ENCODE assay signal across 18 cellular contexts in the genomic region with DNA sequence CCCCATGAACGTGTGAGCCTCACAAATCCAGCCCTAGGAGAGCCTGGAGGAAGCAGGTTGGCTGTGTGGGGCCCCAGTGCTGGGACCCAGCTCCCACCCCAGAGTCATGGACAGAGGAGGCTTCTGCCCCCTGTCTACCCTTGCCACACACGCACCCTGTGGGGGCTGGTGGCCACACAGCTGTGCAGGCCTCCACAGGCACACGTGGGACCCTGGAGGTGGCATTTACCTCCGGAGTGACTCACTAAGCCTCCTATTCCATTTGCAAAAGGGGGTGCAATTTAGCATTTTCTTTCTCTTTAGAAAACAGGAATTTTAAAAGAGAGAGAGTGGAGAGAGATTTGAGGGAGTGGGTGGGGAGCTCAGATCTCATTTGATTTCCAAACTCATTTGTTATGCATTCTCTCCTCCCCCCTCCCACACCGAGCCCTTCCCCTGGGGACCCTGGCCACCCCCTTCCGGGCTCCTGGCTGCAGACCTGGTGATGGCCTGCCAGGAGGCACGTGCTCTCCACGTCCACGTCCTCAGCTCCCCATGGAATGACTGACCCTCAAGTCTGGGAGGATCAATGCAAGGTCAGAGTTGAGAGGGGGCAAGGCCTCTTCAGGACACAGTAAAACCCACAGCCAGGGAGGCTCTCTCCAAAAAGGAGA. TPM values are rescaled to one million over a fixed set of nuclear protein-coding genes. Genes with fewer than 3 reads are reported as not detected.
A peak's percentile ranks its signal among the peaks of the same experiment; 100 is the strongest.
DNase-seq lines count a peak whose midpoint lies in the region; FAIRE-seq and TF ChIP-seq lines count a peak whose summit lies in the region.
"Had no signal": no experiment of that assay in that cellular context is flagged by ENCODE, and none has a peak within 500 bp of the region (broad histone marks: within the 10 kb centered on the region; RNA-seq: fewer than 3 reads in every experiment).

No MANE protein-coding gene starts in this region.

- CTCF ChIA-PET in H1 (lab: Charles Lee; ENCODE audit: partially characterized antibody): interaction anchor here (0.9 to 2.6 kb wide), 9 partner anchors 10 to 78 kb away, joined by 3 to 8 read pairs (median 5); no protein-coding TSS in a partner anchor

- H3K27me3 ChIP-seq in cardiac muscle cell: peaks cover 10% of the 10 kb centered on the region
- peaks cover 0 to 8% (median 5%) of the 10 kb centered on the region in 4 experiments; a peak in 5 of 7 replicates for H3K27me3 ChIP-seq in H1 (replicated peaks in 1 of 4; ENCODE audit: control insufficient read depth in 3 of 4, extremely low read depth in 1 of 4, insufficient read depth in 3 of 4, low read length in 3 of 4)
- H3K27me3 ChIP-seq in neuronal stem cell (ENCODE audit: control insufficient read depth in 3 of 3, insufficient read depth in 3 of 3, low read depth in 1 of 3, low read length in 3 of 3): peaks cover 0 to 9% (median 3%) of the 10 kb centered on the region in 3 experiments
- H3K27me3 ChIP-seq in transverse colon: no peaks in the 10 kb centered on the region
- H3K27me3 ChIP-seq: SJSA1 had no signal

- TF ChIP-seq RAD21 in H1 (IDR thresholded peaks at IDR 0.05 in 1 of 2, conservative IDR thresholded peaks at IDR 0.05 in 1 of 2; ENCODE audit: low read depth in 2 of 2, low read length in 2 of 2): no peak; a peak in 1 of 4 replicates

- no peaks in the 10 kb centered on the region for H3K79me2 ChIP-seq in H1 (ENCODE audit: control insufficient read depth in 1 of 2, insufficient read depth in 2 of 2, low read length in 2 of 2)

- DNase-seq in cardiac muscle cell (ENCODE audit: low read depth in 1 of 2, low spot score in 1 of 2) (no peak), cardiac septum (ENCODE audit: low spot score) (no peak), H1 (ENCODE audit: low read depth in 1 of 2, low spot score in 2 of 2) (no peak), neuronal stem cell (ENCODE audit: low spot score) (no peak), transverse colon (no peak), HT-29 (ENCODE audit: low spot score) (no peak), AG08396 (ENCODE audit: low spot score) (no peak)
- no peak for DNase-seq in stimulated activated naive CD4-positive, alpha-beta T cell (lab: John Stamatoyannopoulos, UW)
- DNase-seq: activated CD4-positive, alpha-beta T cell treated with anti-CD3 and anti-CD28 coated beads for 4 hours; COR-L47; DMS79; effector CD4-positive, alpha-beta T cell; erythroblast; natural killer cell; NCI-H1105; NCI-H446; NK-92 treated with Interleukin-12 subunit alpha and Interleukin-12 subunit beta, amount 100 ng/mL, for 24 hours had no signal

- peak overlapping the region; percentile 48; the same call in 1 of the 2 replicates for H3K18ac ChIP-seq in H1 (ENCODE audit: extremely low read depth, low read length)
- H3K18ac ChIP-seq in neuronal stem cell (ENCODE audit: low read length): no peak overlapping the region

- H3K9me3 ChIP-seq in cardiac muscle cell (ENCODE audit: low read depth) (no peaks in the 10 kb centered on the region), H1 (ENCODE audit: insufficient read depth in 2 of 2, low read depth in 1 of 2, low read length in 1 of 2) (no peaks in the 10 kb centered on the region), neuronal stem cell (replicated peaks in 1 of 2; ENCODE audit: control insufficient read depth in 2 of 2, insufficient read depth in 1 of 2, low read depth in 1 of 2, low read length in 2 of 2) (no peaks in the 10 kb centered on the region), transverse colon (no peaks in the 10 kb centered on the region)
- H3K9me3 ChIP-seq: SJSA1 had no signal

- H2AK5ac ChIP-seq in H1 (ENCODE audit: low read depth, low read length) (0 out of 2 replicates have a peak overlapping the region, but pooled peaks have one; percentile 65), neuronal stem cell (ENCODE audit: low read depth, low read length) (peak overlapping the region; percentile 11)

- in situ Hi-C loops in transverse colon (cut with MboI; ENCODE audit: low pct_ligation_motif_present in 1 of 4, low pct_unique_long_range_greater_than_20kb in 1 of 4, low sequenced_read_pairs in 3 of 4): no loop called here

- no peak overlapping the region for H2BK12ac ChIP-seq in H1 (ENCODE audit: low read depth, low read length)
- H2BK12ac ChIP-seq in neuronal stem cell (ENCODE audit: low read length): no peak overlapping the region

- H4K8ac ChIP-seq in H1 (ENCODE audit: extremely low read depth, insufficient read depth, low read length): no peak overlapping the region
- no peak overlapping the region for H4K8ac ChIP-seq in neuronal stem cell (ENCODE audit: low read depth, low read length)

- H3K4me1 ChIP-seq in cardiac muscle cell (ENCODE audit: low read depth): peaks cover 23% of the 10 kb centered on the region
- H3K4me1 ChIP-seq in H1 (replicated peaks in 1 of 4; ENCODE audit: control insufficient read depth in 3 of 4, insufficient read depth in 4 of 4, low read length in 3 of 4): peaks cover 0 to 22% (median 6%) of the 10 kb centered on the region in 4 experiments; a peak in 6 of 7 replicates
- H3K4me1 ChIP-seq in neuronal stem cell (ENCODE audit: control insufficient read depth in 2 of 2, insufficient read depth in 1 of 2, low read depth in 1 of 2, low read length in 2 of 2): peaks cover 0 to 11% of the 10 kb centered on the region in 2 donors
- H3K4me1 ChIP-seq in transverse colon: peaks cover 12 to 39% (median 24%) of the 10 kb centered on the region in 4 donors

- no peaks in the 10 kb centered on the region for H3K36me3 ChIP-seq in cardiac muscle cell
- no peaks in the 10 kb centered on the region for H3K36me3 ChIP-seq in H1 (ENCODE audit: control insufficient read depth in 2 of 4, insufficient read depth in 4 of 4, low read length in 3 of 4)
- H3K36me3 ChIP-seq in neuronal stem cell (replicated peaks in 1 of 2; ENCODE audit: control insufficient read depth in 2 of 2, insufficient read depth in 2 of 2, low read length in 2 of 2): no peaks in the 10 kb centered on the region
- H3K36me3 ChIP-seq in transverse colon: no peaks in the 10 kb centered on the region
- H3K36me3 ChIP-seq: SJSA1 had no signal

- H2BK5ac ChIP-seq in H1 (ENCODE audit: low read depth, low read length) (no peak overlapping the region; the same call in 1 of the 2 replicates), neuronal stem cell (ENCODE audit: low read length) (no peak overlapping the region)

- FAIRE-seq in H1 (lab: Jason Lieb, UNC): no peak

- H3K27ac ChIP-seq in cardiac muscle cell (peak overlapping the region; percentile 91), H1 (ENCODE audit: low read depth, low read length) (no peak overlapping the region), neuronal stem cell (replicated peaks; ENCODE audit: low read length) (no peak overlapping the region), transverse colon (peak overlapping the region; percentile 15 to 74 (median 64))
- H3K27ac ChIP-seq: SJSA1 had no signal

- H4K91ac ChIP-seq in H1 (replicated peaks; ENCODE audit: insufficient read length, low read length) (no peak overlapping the region), neuronal stem cell (ENCODE audit: low read depth, low read length, poor library complexity) (no peak overlapping the region)

- no peak overlapping the region for H3K9ac ChIP-seq in H1 (replicated peaks in 1 of 4; ENCODE audit: extremely low read depth in 1 of 4, low read depth in 3 of 4, low read length in 3 of 4)
- no peak overlapping the region for H3K9ac ChIP-seq in neuronal stem cell (ENCODE audit: low read depth, low read length, poor library complexity)

- TF ChIP-seq CTCF in cardiac muscle cell (IDR thresholded peaks at IDR 0.05; ENCODE audit: low read depth, low read length) (no peak), H1 (IDR thresholded peaks at IDR 0.05; ENCODE audit: control extremely low read depth in 1 of 3, insufficient read depth in 1 of 3, low read depth in 1 of 3, low read length in 3 of 3) (peak in 1 of 3 experiments; percentile 10; a peak in 1 of 4 replicates), transverse colon (IDR thresholded peaks at IDR 0.05) (no peak)

- H3K4me3 ChIP-seq in cardiac muscle cell (no peak overlapping the region), H1 (ENCODE audit: extremely low read depth in 1 of 4, insufficient read depth in 2 of 4, low read depth in 3 of 4, low read length in 4 of 4) (no peak overlapping the region), neuronal stem cell (ENCODE audit: low read length in 2 of 2) (no peak overlapping the region), transverse colon (no peak overlapping the region)
- H3K4me3 ChIP-seq: SJSA1 had no signal

- H3K23ac ChIP-seq in H1 (ENCODE audit: insufficient read length): no peak overlapping the region
- H3K23ac ChIP-seq in neuronal stem cell (ENCODE audit: low read depth, low read length, poor library complexity): no peak overlapping the region

- no peak for TF ChIP-seq POLR2A in H1 (IDR thresholded peaks at IDR 0.05; ENCODE audit: control extremely low read depth in 1 of 2, low read depth in 2 of 2, low read length in 2 of 2)
- no peak for TF ChIP-seq POLR2A in transverse colon (IDR thresholded peaks at IDR 0.05)

- H4K20me1 ChIP-seq in H1 (replicated peaks in 1 of 2; ENCODE audit: control insufficient read depth in 1 of 2, insufficient read depth in 2 of 2, low read length in 2 of 2): peaks cover 0 to under 1% of the 10 kb centered on the region in 2 experiments

- 57% methylated on average over 7 of the region's 9 CpGs; no CpG with 5 or more reads in 1 of the 2 experiments for WGBS in H1 (ENCODE audit: extremely low coverage in 1 of 2, insufficient coverage in 1 of 2, insufficient read length in 1 of 2, insufficient replicate concordance in 2 of 2, low coverage in 1 of 2, low lambda C conversion rate in 2 of 2, missing lambda C conversion rate in 1 of 2), 2 experiments
- no CpG with 5 or more reads among the region's 9 CpGs for WGBS in neuronal stem cell (ENCODE audit: extremely low coverage in 2 of 2, insufficient read length in 2 of 2, insufficient replicate concordance in 1 of 2), 2 donors
- 62 to 80% methylated on average over 1 to 9 of the region's 9 CpGs for WGBS in transverse colon (ENCODE audit: low coverage in 1 of 2), 2 donors

- H2BK120ac ChIP-seq in H1 (replicated peaks; ENCODE audit: low read depth, low read length) (no peak overlapping the region), neuronal stem cell (ENCODE audit: low read depth, low read length) (no peak overlapping the region)

- no peak for TF ChIP-seq EP300 in H1 (IDR thresholded peaks at IDR 0.05; ENCODE audit: borderline replicate concordance in 1 of 2, low read depth in 2 of 2, low read length in 2 of 2)
- TF ChIP-seq EP300 in transverse colon (IDR thresholded peaks at IDR 0.05; ENCODE audit: low read depth): no peak

- no peak overlapping the region for H3K56ac ChIP-seq in H1 (replicated peaks; ENCODE audit: insufficient read length, low read depth, low read length)

- H3K14ac ChIP-seq in H1 (ENCODE audit: insufficient read length): no peak overlapping the region
- peak overlapping the region; percentile 6 for H3K14ac ChIP-seq in neuronal stem cell (ENCODE audit: low read length)

- H3K23me2 ChIP-seq in H1 (ENCODE audit: low read depth, low read length): no peaks in the 10 kb centered on the region; the same call in 1 of the 2 replicates

- H3K4ac ChIP-seq in H1 (replicated peaks; ENCODE audit: insufficient read length, low read depth, low read length) (no peak overlapping the region), neuronal stem cell (ENCODE audit: low read length) (no peak overlapping the region)

- H2AFZ ChIP-seq in H1 (ENCODE audit: low read length): no peak overlapping the region
- H2AFZ ChIP-seq in neuronal stem cell (ENCODE audit: low read length): no peak overlapping the region

- intact Hi-C loops in cardiac septum (cut with DNase I) (loop anchor here (10.0 kb wide), 1 partner anchor 75 kb away; no protein-coding TSS in a partner anchor), transverse colon (cut with DNase I; ENCODE audit: low total_unique reads) (no loop called here)

- no peak overlapping the region for H2BK20ac ChIP-seq in H1 (ENCODE audit: low read length)

- H3K79me1 ChIP-seq in H1 (ENCODE audit: low read depth, low read length): no peaks in the 10 kb centered on the region; the same call in 1 of the 2 replicates
- H3K79me1 ChIP-seq in neuronal stem cell (ENCODE audit: low read depth, low read length): no peaks in the 10 kb centered on the region

- POLR2A ChIA-PET in H1 (lab: Charles Lee; ENCODE audit: partially characterized antibody): interaction anchor here (0.7 to 1.4 kb wide), 5 partner anchors 11 to 96 kb away, joined by 3 to 4 read pairs (median 3); no protein-coding TSS in a partner anchor

- H4K5ac ChIP-seq in H1 (ENCODE audit: insufficient read length, low read depth, low read length): no peak overlapping the region

- H2BK15ac ChIP-seq in H1 (ENCODE audit: low read length) (peak overlapping the region; percentile 92; the same call in 1 of the 2 replicates), neuronal stem cell (ENCODE audit: low read length) (no peak overlapping the region)

- H3K4me2 ChIP-seq in H1 (ENCODE audit: insufficient read depth in 1 of 2, low read depth in 2 of 2, low read length in 2 of 2) (no peak overlapping the region), neuronal stem cell (ENCODE audit: insufficient read depth, low read length, poor library complexity, severe bottlenecking) (no peak overlapping the region)

RNA-seq across cellular contexts. Expression of a gene that starts 6.8 kb away (rescaled TPM):
- total RNA-seq in cardiac muscle cell: 3.1 and 6.5 TPM in 2 replicates
- 0.77 and 1.8 TPM in 2 replicates for polyA plus RNA-seq in cardiac muscle cell
- 0.57 TPM for total RNA-seq in cardiac septum
- 1.7 and 2.1 TPM in 2 replicates for total RNA-seq in H1 (2021; fragmentation: NEBNext Ultra II Directional; extraction: Animal tissue kit (Norgen Biotek cat#: 25700))
- polyA plus RNA-seq in H1 (2011; rRNA removed): 3.1 and 4.8 TPM in 2 replicates
- 3.3 TPM for polyA plus RNA-seq in H1 (2011; cell fraction: cytosol; rRNA removed)
- polyA plus RNA-seq in H1 (2011; cell fraction: nucleus; rRNA removed): 7.3 TPM
- polyA plus RNA-seq in H1 (2012, experiment 1 of 2): 1.8 to 2.8 TPM (median 2.2 TPM) in 4 replicates
- polyA plus RNA-seq in H1 (2012, experiment 2 of 2): 1.2 TPM
- polyA plus RNA-seq in H1 (2013, experiment 1 of 2): 1.1 TPM
- 0.98 TPM for polyA plus RNA-seq in H1 (2013, experiment 2 of 2)
- polyA minus RNA-seq in H1 (2011; rRNA and poly(A)+ RNA removed): 3.1 and 3.5 TPM in 2 replicates
- 3.4 TPM for polyA minus RNA-seq in H1 (2011; cell fraction: cytosol; rRNA and poly(A)+ RNA removed)
- 3.5 TPM for polyA minus RNA-seq in H1 (2011; cell fraction: nucleus; rRNA and poly(A)+ RNA removed)
- polyA plus RNA-seq in neuronal stem cell (2013, experiment 1 of 2): 2.0 TPM
- polyA plus RNA-seq in neuronal stem cell (2013, experiment 2 of 2): 2.0 TPM
- 10 to 100 TPM; 12.7 to 51.6 (median 29.7) TPM for total RNA-seq in transverse colon
- total RNA-seq in HT-29 (2014; rRNA removed; shearing (Covaris generic)): 3.6 and 4.0 TPM in 2 replicates

Comparison
In these comparisons a context has a peak if more than half of its experiments do, and no peak if none do; other contexts are left out.
1. H3K27ac ChIP-seq: peak in cardiac muscle cell (single experiment) and transverse colon (4 of 4); none in H1 (single experiment) and neuronal stem cell (single experiment).